Comparison of ENCODE assay signal across 31 cellular contexts in genomic region chr13:110277357-110277950, GRCh38. TPM values are rescaled to one million over a fixed set of nuclear protein-coding genes. Genes with fewer than 3 reads are reported as not detected.
DNase-seq lines count a peak whose midpoint lies in the region; ATAC-seq and TF ChIP-seq lines count a peak whose summit lies in the region.
"Had no signal": no experiment of that assay in that cellular context is flagged by ENCODE, and none has a peak within 500 bp of the region (broad histone marks: within the 10 kb centered on the region; RNA-seq: fewer than 3 reads in every experiment).

No MANE protein-coding gene starts in this region.

- H3K9me3 ChIP-seq in psoas muscle = no peaks in the 10 kb centered on the region
- no peaks in the 10 kb centered on the region for H3K9me3 ChIP-seq in transverse colon
- H3K9me3 ChIP-seq: BE2C, ovary, Peyer's patch, testis had no signal

- intact Hi-C loops in Right ventricle myocardium inferior (cut with DNase I) = no loop called here
- intact Hi-C loops in left ventricle myocardium superior (cut with micrococcal nuclease) = no loop called here
- intact Hi-C loops in psoas muscle (cut with DNase I) = no loop called here
- intact Hi-C loops in transverse colon (cut with DNase I; ENCODE audit: low total_unique reads) = no loop called here

- H3K27ac ChIP-seq in psoas muscle (no peak overlapping the region), transverse colon (peak overlapping the region; percentile 5 to 43 (median 26))
- H3K27ac ChIP-seq: GM23248, Peyer's patch, SJCRH30 had no signal

- no peak for DNase-seq in Right ventricle myocardium inferior (ENCODE audit: missing footprints)
- DNase-seq in left ventricle myocardium superior = no peak
- DNase-seq in fibroblast of gingiva (ENCODE audit: low read depth) = peak; percentile 49
- DNase-seq in psoas muscle = no peak
- DNase-seq in transverse colon = no peak
- DNase-seq in NCI-H82 (lab: John Stamatoyannopoulos, UW) = no peak
- no peak for DNase-seq in GM20000 (ENCODE audit: low spot score)
- no peak for DNase-seq in stimulated activated naive CD4-positive, alpha-beta T cell treated with Interleukin-2 at 50 U/mL for 16 hours (lab: John Stamatoyannopoulos, UW)
- DNase-seq: 8988T; activated CD4-positive, alpha-beta memory T cell treated with anti-CD3 and anti-CD28 coated beads, Interleukin-2, amount 10 ng/mL, durations not matched to agents 7 days and 5 days; activated CD4-positive, CD25-positive, alpha-beta regulatory T cell treated with anti-CD3 and anti-CD28 coated beads, Interleukin-2, amount 50 U/mL, for 72 hours; activated effector memory CD4-positive, alpha-beta T cell treated with Interleukin-2 at 50 U/mL for 16 hours; activated naive CD8-positive, alpha-beta T cell treated with anti-CD3 and anti-CD28 coated beads, Interleukin-2, amount 10 ng/mL, durations not matched to agents 7 days and 5 days; BE2C; CD8-positive, alpha-beta memory T cell; DMS 273 treated with DMSO at 0.1 percent for 48 hours; effector CD8-positive, alpha-beta T cell; GM23248; NCI-H1417; NCI-H2029 treated with DMSO at 0.1 percent for 48 hours; NCI-H2227 treated with DMSO at 0.1 percent for 48 hours; NCI-H526 treated with DMSO at 0.1 percent for 48 hours; ovary; right cardiac atrium; SJCRH30; stimulated activated CD4-positive, alpha-beta T cell treated with anti-CD3 and anti-CD28 coated beads, Interleukin-4, amount 100 ng/mL, for 4 hours; T-helper 1 cell; testis had no signal

- H3K4me1 ChIP-seq in psoas muscle = peaks cover 7% of the 10 kb centered on the region
- H3K4me1 ChIP-seq in transverse colon = peaks cover 3 to 39% (median 10%) of the 10 kb centered on the region in 4 donors
- H3K4me1 ChIP-seq: BE2C, SJCRH30, testis had no signal

- H3K27me3 ChIP-seq in psoas muscle (ENCODE audit: insufficient read depth in 3 of 3, low read length in 2 of 3) = peaks cover 0 to 19% (median 5%) of the 10 kb centered on the region in 3 donors
- H3K27me3 ChIP-seq in transverse colon = no peaks in the 10 kb centered on the region
- H3K27me3 ChIP-seq: ovary, Peyer's patch, SJCRH30, testis had no signal

- no peak for TF ChIP-seq EP300 in transverse colon (IDR thresholded peaks at IDR 0.05; ENCODE audit: low read depth)

- H3K36me3 ChIP-seq in psoas muscle (ENCODE audit: insufficient read depth in 1 of 2, low read depth in 1 of 2) (peaks cover 2 to 6% of the 10 kb centered on the region in 2 donors), transverse colon (no peaks in the 10 kb centered on the region)
- H3K36me3 ChIP-seq: BE2C, ovary, Peyer's patch had no signal

- ATAC-seq in Right ventricle myocardium inferior (peak; percentile 34), left ventricle myocardium superior (no peak), psoas muscle (peak in 3 of 4 donors; percentile 27 to 38 (median 37))
- ATAC-seq: natural killer cell treated with Interleukin-12 subunit alpha and Interleukin-12 subunit beta and Interleukin-15 and Interleukin-18, amount 100 ng/mL, for 72 hours; stimulated activated memory B cell treated with anti-CD40 and anti-IgM and Interleukin-4, amounts not matched to agents 10 μg/mL and 1 μg/mL and 100 μg/mL, for 72 hours had no signal

- in situ Hi-C loops in transverse colon (cut with MboI; ENCODE audit: low pct_ligation_motif_present in 1 of 4, low pct_unique_long_range_greater_than_20kb in 1 of 4, low sequenced_read_pairs in 3 of 4) = no loop called here

- WGBS in psoas muscle, 3 donors = 59 to 77% (median 67%) methylated on average over 5 of the region's 5 CpGs
- WGBS in transverse colon (ENCODE audit: low coverage in 1 of 2), 2 donors = 49 to 58% methylated on average over 4 to 5 of the region's 5 CpGs

- no peak for TF ChIP-seq POLR2A in transverse colon (IDR thresholded peaks at IDR 0.05)

- H3K4me3 ChIP-seq in psoas muscle (no peak overlapping the region), transverse colon (no peak overlapping the region)
- H3K4me3 ChIP-seq: GM23248, ovary, Peyer's patch, SJCRH30, testis had no signal

- TF ChIP-seq CTCF in psoas muscle (IDR thresholded peaks at IDR 0.05) (no peak), transverse colon (IDR thresholded peaks at IDR 0.05) (no peak), GM20000 (IDR thresholded peaks at IDR 0.05; ENCODE audit: extremely low read depth, missing control alignments) (no peak)

RNA-seq across cellular contexts. Expression of gene COL4A1, which starts 29.5 kb away (rescaled TPM):
- total RNA-seq in Right ventricle myocardium inferior (128 TPM), left ventricle myocardium superior (119 TPM), psoas muscle (100 to 1,000 TPM in 2 of 4 donors, 10 to 100 TPM in 2; 87.3 to 127 (median 110) TPM), transverse colon (100 to 1,000 TPM in 2 of 4 donors, 10 to 100 TPM in 2; 46.4 to 180 (median 99.2) TPM)
- 100 to 1,000 TPM in 1 of 3 donors, 10 to 100 TPM in 2; 39.0 to 115 (median 60.2) TPM for polyA plus RNA-seq in psoas muscle
- total RNA-seq: activated CD4-positive, alpha-beta memory T cell treated with anti-CD3 and anti-CD28 coated beads, Interleukin-2, amount 10 ng/mL, durations not matched to agents 7 days and 5 days; activated naive CD8-positive, alpha-beta T cell treated with anti-CD3 and anti-CD28 coated beads, Interleukin-2, amount 10 ng/mL, durations not matched to agents 7 days and 5 days; CD8-positive, alpha-beta memory T cell; natural killer cell treated with Interleukin-12 subunit alpha and Interleukin-12 subunit beta and Interleukin-15 and Interleukin-18, amount 100 ng/mL, for 72 hours had no signal
- polyA plus RNA-seq: CD8-positive, alpha-beta memory T cell had no signal

RNA-seq across cellular contexts. Expression of gene COL4A2, which starts 29.6 kb away (rescaled TPM):
- 126 TPM for total RNA-seq in Right ventricle myocardium inferior
- 126 TPM for total RNA-seq in left ventricle myocardium superior
- total RNA-seq in psoas muscle = 10 to 100 TPM; 49.1 to 64.0 (median 59.9) TPM
- 10 to 100 TPM; 25.8 to 84.5 (median 37.9) TPM for polyA plus RNA-seq in psoas muscle
- 100 to 1,000 TPM in 2 of 4 donors, 10 to 100 TPM in 2; 75.1 to 322 (median 115) TPM for total RNA-seq in transverse colon
- total RNA-seq: activated CD4-positive, alpha-beta memory T cell treated with anti-CD3 and anti-CD28 coated beads, Interleukin-2, amount 10 ng/mL, durations not matched to agents 7 days and 5 days; activated naive CD8-positive, alpha-beta T cell treated with anti-CD3 and anti-CD28 coated beads, Interleukin-2, amount 10 ng/mL, durations not matched to agents 7 days and 5 days; CD8-positive, alpha-beta memory T cell; natural killer cell treated with Interleukin-12 subunit alpha and Interleukin-12 subunit beta and Interleukin-15 and Interleukin-18, amount 100 ng/mL, for 72 hours had no signal
- polyA plus RNA-seq: CD8-positive, alpha-beta memory T cell had no signal
